ENCODE assay signal across 8 cellular contexts in the genomic region with DNA sequence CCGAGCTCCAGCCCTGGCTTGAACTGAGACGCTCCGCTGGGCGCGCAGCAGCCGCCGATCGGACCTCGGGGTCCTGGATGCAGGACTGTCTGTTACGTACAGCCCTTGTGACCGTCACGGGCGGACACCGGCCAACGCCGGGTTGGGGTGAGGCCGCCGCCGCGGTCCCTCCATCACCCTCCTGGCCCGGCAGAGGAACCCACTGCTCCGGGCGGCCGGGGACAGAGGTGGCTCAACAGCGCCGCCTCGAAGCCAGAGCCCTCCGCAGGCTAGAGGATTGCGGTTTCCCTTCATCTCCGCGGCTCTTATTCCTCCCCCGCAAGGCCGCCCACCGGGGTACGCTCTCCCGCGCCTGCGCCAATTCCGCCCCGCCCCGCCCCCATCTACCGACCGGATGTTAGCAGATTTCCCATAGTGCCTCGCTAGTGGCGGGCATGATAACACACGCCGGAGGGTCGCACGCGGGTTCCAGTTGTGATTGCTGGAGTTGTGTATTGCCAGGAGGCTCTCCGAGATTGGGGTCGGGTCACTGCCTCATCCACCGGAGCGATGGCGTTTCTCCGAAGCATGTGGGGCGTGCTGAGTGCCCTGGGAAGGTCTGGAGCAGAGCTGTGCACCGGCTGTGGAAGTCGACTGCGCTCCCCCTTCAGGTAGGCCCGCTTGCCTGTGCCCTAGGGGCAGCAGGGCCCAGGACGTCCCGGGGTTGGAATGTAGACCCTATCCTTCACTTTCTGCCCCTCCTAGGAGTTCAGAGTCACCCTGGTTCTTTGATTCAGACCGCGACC. TPM values are rescaled to one million over a fixed set of nuclear protein-coding genes. Genes with fewer than 3 reads are reported as not detected.
DNase-seq lines count a peak whose midpoint lies in the region; ATAC-seq and TF ChIP-seq lines count a peak whose summit lies in the region.

A gene (plus strand): TSS at position 412 of the 785 bp plus-strand sequence. CDS start 138 bp downstream, at position 550.

- no peak for TF ChIP-seq RAD21 in Ishikawa (IDR thresholded peaks at IDR 0.05; ENCODE audit: low read depth)

- H3K9me3 ChIP-seq in muscle layer of duodenum (ENCODE audit: control insufficient read depth in 1 of 2, low read length in 2 of 2), result no peaks in the 10 kb centered on the region

- no peak for TF ChIP-seq EP300 in Ishikawa (IDR thresholded peaks at IDR 0.05; ENCODE audit: borderline replicate concordance)

- peaks cover 20 to 23% of the 10 kb centered on the region in 2 donors for H3K36me3 ChIP-seq in muscle layer of duodenum (ENCODE audit: control insufficient read depth in 1 of 2, insufficient read depth in 2 of 2, low read length in 2 of 2)

- no peaks in the 10 kb centered on the region for H3K27me3 Mint-ChIP-seq in activated T-cell treated with anti-CD3 and anti-CD28 coated beads, Interleukin-2, amount 50 U/mL, for 24 hours

- DNase-seq in DMS53 treated with DMSO at 0.1 percent for 48 hours (lab: John Stamatoyannopoulos, UW; ENCODE audit: unreplicated experiment) (peak; percentile 87), OCI-M2 (lab: John Stamatoyannopoulos, UW; ENCODE audit: unreplicated experiment) (peak; percentile 9)
- peak; percentile 99 for DNase-seq in activated T-cell treated with anti-CD3 and anti-CD28 coated beads, Interleukin-2, amount 50 U/mL, for 24 hours
- DNase-seq in stimulated activated CD8-positive, alpha-beta memory T cell treated with anti-CD3 and anti-CD28 coated beads, Interleukin-7, amount 100 ng/mL, for 4 hours (ENCODE audit: low read depth in 2 of 2), result peak; percentile 94 to 96

- peaks cover 0 to 10% of the 10 kb centered on the region in 2 donors for H3K4me1 ChIP-seq in muscle layer of duodenum (ENCODE audit: control insufficient read depth in 1 of 2, insufficient read depth in 2 of 2, low read length in 2 of 2)

- no peaks in the 10 kb centered on the region for H3K27me3 ChIP-seq in muscle layer of duodenum (ENCODE audit: low read depth, low read length)

- H3K4me3 Mint-ChIP-seq in activated T-cell treated with anti-CD3 and anti-CD28 coated beads, Interleukin-2, amount 50 U/mL, for 24 hours, result peak within 1 kb of the TSS; percentile 95

- no peaks in the 10 kb centered on the region for H3K9me3 Mint-ChIP-seq in activated T-cell treated with anti-CD3 and anti-CD28 coated beads, Interleukin-2, amount 50 U/mL, for 24 hours

- H3K27ac Mint-ChIP-seq in activated T-cell treated with anti-CD3 and anti-CD28 coated beads, Interleukin-2, amount 50 U/mL, for 24 hours, result peak within 1 kb of the TSS; percentile 92

- peaks cover 51% of the 10 kb centered on the region for H3K36me3 Mint-ChIP-seq in activated T-cell treated with anti-CD3 and anti-CD28 coated beads, Interleukin-2, amount 50 U/mL, for 24 hours (ENCODE audit: low read depth)

- H3K27ac ChIP-seq in muscle layer of duodenum (ENCODE audit: low read length), result peak within 1 kb of the TSS; percentile 90

- peaks cover 51% of the 10 kb centered on the region for H3K4me1 Mint-ChIP-seq in activated T-cell treated with anti-CD3 and anti-CD28 coated beads, Interleukin-2, amount 50 U/mL, for 24 hours (ENCODE audit: low read depth)

- peak within 1 kb of the TSS; percentile 94 to 95 for H3K4me3 ChIP-seq in muscle layer of duodenum (ENCODE audit: low read depth in 1 of 2, low read length in 2 of 2)

- ATAC-seq in GM21576 (IDR thresholded peaks at IDR 0.05; ENCODE audit: unreplicated experiment) (peak; percentile 85), esophagus mucosa (peak; percentile 97)

TF ChIP-seq in Ishikawa, 13 proteins besides CTCF, POLR2A, EP300 and RAD21:
- TF ChIP-seq, protein P1, sequence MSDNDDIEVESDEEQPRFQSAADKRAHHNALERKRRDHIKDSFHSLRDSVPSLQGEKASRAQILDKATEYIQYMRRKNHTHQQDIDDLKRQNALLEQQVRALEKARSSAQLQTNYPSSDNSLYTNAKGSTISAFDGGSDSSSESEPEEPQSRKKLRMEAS (IDR thresholded peaks at IDR 0.05), result peak; percentile 91
- no peak for TF ChIP-seq NFIC (IDR thresholded peaks at IDR 0.05)
- TF ChIP-seq, protein P2, sequence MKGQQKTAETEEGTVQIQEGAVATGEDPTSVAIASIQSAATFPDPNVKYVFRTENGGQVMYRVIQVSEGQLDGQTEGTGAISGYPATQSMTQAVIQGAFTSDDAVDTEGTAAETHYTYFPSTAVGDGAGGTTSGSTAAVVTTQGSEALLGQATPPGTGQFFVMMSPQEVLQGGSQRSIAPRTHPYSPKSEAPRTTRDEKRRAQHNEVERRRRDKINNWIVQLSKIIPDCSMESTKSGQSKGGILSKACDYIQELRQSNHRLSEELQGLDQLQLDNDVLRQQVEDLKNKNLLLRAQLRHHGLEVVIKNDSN (IDR thresholded peaks at IDR 0.05), result no peak
- no peak; the same call in 1 of the 2 replicates for TF ChIP-seq ZBTB7A (IDR thresholded peaks at IDR 0.05; ENCODE audit: low read depth)
- TF ChIP-seq CEBPB (IDR thresholded peaks at IDR 0.05), result no peak
- peak; percentile 80 for TF ChIP-seq YY1 (IDR thresholded peaks at IDR 0.05; ENCODE audit: low read depth)
- TF ChIP-seq TCF12 (IDR thresholded peaks at IDR 0.05; ENCODE audit: low read depth), result peak; percentile 57
- peak; percentile 63 for TF ChIP-seq EGR1 (IDR thresholded peaks at IDR 0.05)
- peak; percentile 86 for TF ChIP-seq TAF1 (IDR thresholded peaks at IDR 0.05; ENCODE audit: low read depth)
- TF ChIP-seq CREB1 (IDR thresholded peaks at IDR 0.05; ENCODE audit: low read depth), result 0 out of 2 replicates have a peak, but pooled peaks have one; percentile 15
TF ChIP-seq in Ishikawa: peak in this region for 6.

RNA-seq across cellular contexts. Expression of the gene that starts here (rescaled TPM):
- total RNA-seq in esophagus mucosa, result 19.9 TPM

Comparison
In these comparisons a context has a peak if more than half of its experiments do, and no peak if none do; other contexts are left out.
1. Peak in every context shown above with its lines: DNase-seq, ATAC-seq, H3K4me3 ChIP-seq and H3K27ac ChIP-seq.
2. DNase-seq: peak in every context shown above with its lines; median percentile 99 in activated T-cell treated with anti-CD3 and anti-CD28 coated beads, Interleukin-2, amount 50 U/mL, for 24 hours; 95 in stimulated activated CD8-positive, alpha-beta memory T cell treated with anti-CD3 and anti-CD28 coated beads, Interleukin-7, amount 100 ng/mL, for 4 hours; 87 in DMS53 treated with DMSO at 0.1 percent for 48 hours; 9 in OCI-M2.